ENCODE assay signal across 8 cellular contexts in the genomic region with DNA sequence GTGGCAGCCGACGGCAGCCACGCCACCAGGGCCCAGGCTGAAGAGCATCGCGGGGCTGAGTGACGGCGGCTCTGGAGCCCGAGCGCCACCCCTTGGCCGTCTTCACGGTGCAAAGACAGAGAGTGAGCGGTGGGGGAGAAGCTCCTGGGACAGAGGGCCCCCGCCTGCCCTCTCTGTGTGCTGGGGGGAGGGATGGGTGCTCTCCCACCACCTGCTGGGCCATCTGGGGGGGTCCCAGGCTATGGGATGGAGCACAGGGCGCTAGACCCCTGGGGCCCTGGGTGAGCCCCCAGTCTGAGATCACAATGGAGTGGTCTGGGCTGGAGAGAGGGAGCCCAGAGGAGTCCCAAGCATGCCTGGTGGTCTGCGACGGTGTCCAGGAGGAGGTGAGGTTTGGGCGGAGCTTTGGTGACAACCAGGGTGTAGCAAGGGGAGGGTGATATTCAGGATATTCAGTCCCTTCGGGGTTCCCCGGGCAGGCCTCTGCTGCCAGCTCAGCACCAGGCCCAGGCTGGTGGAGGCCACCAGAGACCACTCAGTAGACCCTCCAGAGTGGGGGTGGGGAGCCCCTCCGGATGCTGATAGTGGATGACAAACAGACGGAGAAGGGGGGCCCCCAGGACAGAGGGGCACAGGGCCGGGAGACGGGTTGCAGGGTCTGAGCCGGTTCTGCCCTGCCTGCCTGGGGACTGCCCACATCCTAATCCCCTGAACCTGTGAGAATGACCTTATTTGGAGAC.
A peak's percentile ranks its signal among the peaks of the same experiment; 100 is the strongest.
DNase-seq lines count a peak whose midpoint lies in the region; ATAC-seq and TF ChIP-seq lines count a peak whose summit lies in the region.

No MANE protein-coding gene starts in this region.

- H3K27me3 Mint-ChIP-seq in activated CD8-positive, alpha-beta T cell treated with anti-CD3 and anti-CD28 coated beads, Interleukin-2, amount 10 ng/mL, durations not matched to agents 7 days and 5 days (ENCODE audit: low read depth), result peaks cover 4% of the 10 kb centered on the region
- peaks cover 3% of the 10 kb centered on the region for H3K27me3 Mint-ChIP-seq in activated CD8-positive, alpha-beta memory T cell treated with anti-CD3 and anti-CD28 coated beads, Interleukin-2, amount 10 ng/mL, durations not matched to agents 7 days and 5 days

- H3K27ac ChIP-seq in HL-60 (replicated peaks) (no peak overlapping the region), liver (ENCODE audit: low read depth in 1 of 2, low read length in 2 of 2) (no peak overlapping the region)

- DNase-seq in D341Med (ENCODE audit: low spot score) (peak; percentile 75), HL-60 (ENCODE audit: low read depth in 1 of 2, low spot score in 1 of 2) (peak in 1 of 2 experiments; percentile 53), dedifferentiated amniotic fluid mesenchymal stem cell (ENCODE audit: extremely low spot score) (no peak)
- DNase-seq in activated CD8-positive, alpha-beta T cell treated with anti-CD3 and anti-CD28 coated beads, Interleukin-2, amount 10 ng/mL, durations not matched to agents 7 days and 5 days, result no peak
- DNase-seq in activated CD8-positive, alpha-beta memory T cell treated with anti-CD3 and anti-CD28 coated beads, Interleukin-2, amount 10 ng/mL, durations not matched to agents 7 days and 5 days, result no peak
- no peak for DNase-seq in activated naive CD4-positive, alpha-beta T cell treated with anti-CD3 and anti-CD28 coated beads, Interleukin-2, amount 50 U/mL, for 16 hours

- TF ChIP-seq CTCF in HL-60 (IDR thresholded peaks at IDR 0.05; ENCODE audit: insufficient read depth, low read length) (peak; percentile 50), liver (IDR thresholded peaks at IDR 0.05; ENCODE audit: low read depth, low read length, missing input control) (peak; percentile 13)

- CTCF ChIA-PET in activated CD8-positive, alpha-beta T cell treated with anti-CD3 and anti-CD28 coated beads, Interleukin-2, amount 10 ng/mL, durations not matched to agents 7 days and 5 days (lab: Charles Lee), result interaction anchor here (2.3 to 4.7 kb wide), 2 partner anchors 61 to 629 kb away, joined by 10 to 45 read pairs; no protein-coding TSS in a partner anchor
- CTCF ChIA-PET in activated CD8-positive, alpha-beta memory T cell treated with anti-CD3 and anti-CD28 coated beads, Interleukin-2, amount 10 ng/mL, durations not matched to agents 7 days and 5 days (lab: Charles Lee), result interaction anchor here (0.8 to 4.6 kb wide), 7 partner anchors 25 to 630 kb away, joined by 3 to 52 read pairs (median 3); no protein-coding TSS in a partner anchor

- H3K27me3 ChIP-seq in HL-60 (ENCODE audit: insufficient read depth, poor library complexity, severe bottlenecking) (no peaks in the 10 kb centered on the region), liver (ENCODE audit: control insufficient read depth in 4 of 4, insufficient read depth in 4 of 4, low read length in 3 of 4) (no peaks in the 10 kb centered on the region)

- H3K4me3 ChIP-seq in HL-60 (replicated peaks; ENCODE audit: insufficient read depth, low read length), result no peak overlapping the region
- H3K4me3 ChIP-seq in liver (ENCODE audit: low read depth in 1 of 3, low read length in 3 of 3), result no peak overlapping the region

- no peaks in the 10 kb centered on the region for H3K9me3 Mint-ChIP-seq in activated CD8-positive, alpha-beta T cell treated with anti-CD3 and anti-CD28 coated beads, Interleukin-2, amount 10 ng/mL, durations not matched to agents 7 days and 5 days (ENCODE audit: insufficient read depth)
- no peaks in the 10 kb centered on the region for H3K9me3 Mint-ChIP-seq in activated CD8-positive, alpha-beta memory T cell treated with anti-CD3 and anti-CD28 coated beads, Interleukin-2, amount 10 ng/mL, durations not matched to agents 7 days and 5 days (ENCODE audit: low read depth)

- peak overlapping the region; percentile 39 for H3K27ac Mint-ChIP-seq in activated CD8-positive, alpha-beta T cell treated with anti-CD3 and anti-CD28 coated beads, Interleukin-2, amount 10 ng/mL, durations not matched to agents 7 days and 5 days
- no peak overlapping the region for H3K27ac Mint-ChIP-seq in activated CD8-positive, alpha-beta memory T cell treated with anti-CD3 and anti-CD28 coated beads, Interleukin-2, amount 10 ng/mL, durations not matched to agents 7 days and 5 days

- POLR2A ChIA-PET in activated CD8-positive, alpha-beta T cell treated with anti-CD3 and anti-CD28 coated beads, Interleukin-2, amount 10 ng/mL, durations not matched to agents 7 days and 5 days (lab: Charles Lee), result no interaction called here

- no peak overlapping the region for H3K9ac ChIP-seq in liver (ENCODE audit: low read depth in 1 of 2, low read length in 2 of 2)

- TF ChIP-seq RAD21 in liver (IDR thresholded peaks at IDR 0.05), result peak in 1 of 2 donors; percentile 50

- H3K4me1 Mint-ChIP-seq in activated CD8-positive, alpha-beta T cell treated with anti-CD3 and anti-CD28 coated beads, Interleukin-2, amount 10 ng/mL, durations not matched to agents 7 days and 5 days (ENCODE audit: low read depth), result peaks cover 7% of the 10 kb centered on the region
- peaks cover 14% of the 10 kb centered on the region for H3K4me1 Mint-ChIP-seq in activated CD8-positive, alpha-beta memory T cell treated with anti-CD3 and anti-CD28 coated beads, Interleukin-2, amount 10 ng/mL, durations not matched to agents 7 days and 5 days

- H3K36me3 Mint-ChIP-seq in activated CD8-positive, alpha-beta T cell treated with anti-CD3 and anti-CD28 coated beads, Interleukin-2, amount 10 ng/mL, durations not matched to agents 7 days and 5 days (ENCODE audit: low read depth), result no peaks in the 10 kb centered on the region
- no peaks in the 10 kb centered on the region for H3K36me3 Mint-ChIP-seq in activated CD8-positive, alpha-beta memory T cell treated with anti-CD3 and anti-CD28 coated beads, Interleukin-2, amount 10 ng/mL, durations not matched to agents 7 days and 5 days

- no peak for ATAC-seq in activated CD8-positive, alpha-beta T cell treated with anti-CD3 and anti-CD28 coated beads, Interleukin-2, amount 10 ng/mL, durations not matched to agents 7 days and 5 days
- ATAC-seq in GM19035 (IDR thresholded peaks at IDR 0.05; ENCODE audit: unreplicated experiment), result no peak
- ATAC-seq in activated CD8-positive, alpha-beta memory T cell treated with anti-CD3 and anti-CD28 coated beads, Interleukin-2, amount 10 ng/mL, durations not matched to agents 7 days and 5 days, result no peak

- no peaks in the 10 kb centered on the region for H3K9me3 ChIP-seq in liver (ENCODE audit: control insufficient read depth in 4 of 4, low read length in 3 of 4)

- H3K4me1 ChIP-seq in liver (ENCODE audit: control insufficient read depth in 4 of 4, insufficient read depth in 4 of 4, low read length in 3 of 4), result peaks cover 0 to 4% (median 0%) of the 10 kb centered on the region in 4 donors

- 42% methylated on average over 24 of the region's 24 CpGs for WGBS in liver

- H3K36me3 ChIP-seq in liver (ENCODE audit: control insufficient read depth in 4 of 4, insufficient read depth in 3 of 4, low read depth in 1 of 4, low read length in 3 of 4), result no peaks in the 10 kb centered on the region

- H3K4me3 Mint-ChIP-seq in activated CD8-positive, alpha-beta T cell treated with anti-CD3 and anti-CD28 coated beads, Interleukin-2, amount 10 ng/mL, durations not matched to agents 7 days and 5 days, result no peak overlapping the region
- H3K4me3 Mint-ChIP-seq in activated CD8-positive, alpha-beta memory T cell treated with anti-CD3 and anti-CD28 coated beads, Interleukin-2, amount 10 ng/mL, durations not matched to agents 7 days and 5 days, result no peak overlapping the region

TF ChIP-seq in liver, 16 proteins besides CTCF, POLR2A, EP300 and RAD21 (continues in another document):
- no peak for TF ChIP-seq GABPA (IDR thresholded peaks at IDR 0.05 in 1 of 2, conservative IDR thresholded peaks at IDR 0.05 in 1 of 2)
- TF ChIP-seq, protein P1, sequence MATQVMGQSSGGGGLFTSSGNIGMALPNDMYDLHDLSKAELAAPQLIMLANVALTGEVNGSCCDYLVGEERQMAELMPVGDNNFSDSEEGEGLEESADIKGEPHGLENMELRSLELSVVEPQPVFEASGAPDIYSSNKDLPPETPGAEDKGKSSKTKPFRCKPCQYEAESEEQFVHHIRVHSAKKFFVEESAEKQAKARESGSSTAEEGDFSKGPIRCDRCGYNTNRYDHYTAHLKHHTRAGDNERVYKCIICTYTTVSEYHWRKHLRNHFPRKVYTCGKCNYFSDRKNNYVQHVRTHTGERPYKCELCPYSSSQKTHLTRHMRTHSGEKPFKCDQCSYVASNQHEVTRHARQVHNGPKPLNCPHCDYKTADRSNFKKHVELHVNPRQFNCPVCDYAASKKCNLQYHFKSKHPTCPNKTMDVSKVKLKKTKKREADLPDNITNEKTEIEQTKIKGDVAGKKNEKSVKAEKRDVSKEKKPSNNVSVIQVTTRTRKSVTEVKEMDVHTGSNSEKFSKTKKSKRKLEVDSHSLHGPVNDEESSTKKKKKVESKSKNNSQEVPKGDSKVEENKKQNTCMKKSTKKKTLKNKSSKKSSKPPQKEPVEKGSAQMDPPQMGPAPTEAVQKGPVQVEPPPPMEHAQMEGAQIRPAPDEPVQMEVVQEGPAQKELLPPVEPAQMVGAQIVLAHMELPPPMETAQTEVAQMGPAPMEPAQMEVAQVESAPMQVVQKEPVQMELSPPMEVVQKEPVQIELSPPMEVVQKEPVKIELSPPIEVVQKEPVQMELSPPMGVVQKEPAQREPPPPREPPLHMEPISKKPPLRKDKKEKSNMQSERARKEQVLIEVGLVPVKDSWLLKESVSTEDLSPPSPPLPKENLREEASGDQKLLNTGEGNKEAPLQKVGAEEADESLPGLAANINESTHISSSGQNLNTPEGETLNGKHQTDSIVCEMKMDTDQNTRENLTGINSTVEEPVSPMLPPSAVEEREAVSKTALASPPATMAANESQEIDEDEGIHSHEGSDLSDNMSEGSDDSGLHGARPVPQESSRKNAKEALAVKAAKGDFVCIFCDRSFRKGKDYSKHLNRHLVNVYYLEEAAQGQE (IDR thresholded peaks at IDR 0.05), result no peak
- TF ChIP-seq, protein P2, sequence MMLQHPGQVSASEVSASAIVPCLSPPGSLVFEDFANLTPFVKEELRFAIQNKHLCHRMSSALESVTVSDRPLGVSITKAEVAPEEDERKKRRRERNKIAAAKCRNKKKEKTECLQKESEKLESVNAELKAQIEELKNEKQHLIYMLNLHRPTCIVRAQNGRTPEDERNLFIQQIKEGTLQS (IDR thresholded peaks at IDR 0.05), result no peak
- TF ChIP-seq HNF4G (IDR thresholded peaks at IDR 0.05), result no peak
- TF ChIP-seq RXRA (IDR thresholded peaks at IDR 0.05), result no peak
- TF ChIP-seq HNF4A (conservative IDR thresholded peaks at IDR 0.05), result no peak
- no peak for TF ChIP-seq FOXA1 (IDR thresholded peaks at IDR 0.05)
- TF ChIP-seq JUND (IDR thresholded peaks at IDR 0.05), result no peak
- no peak for TF ChIP-seq FOXA2 (IDR thresholded peaks at IDR 0.05)
- no peak for TF ChIP-seq EGR1 (IDR thresholded peaks at IDR 0.05; ENCODE audit: low read depth in 2 of 2)
